Comparison of ENCODE assay signal across 7 cellular contexts in genomic region chr2:210577263-210578071, GRCh38.
DNase-seq lines count a peak whose midpoint lies in the region; ATAC-seq, FAIRE-seq and TF ChIP-seq lines count a peak whose summit lies in the region.

No MANE protein-coding gene starts in this region.

- FAIRE-seq in G401.6 (lab: Jason Lieb, UNC) = peak; percentile 88

- TF ChIP-seq CTCF in cardiac fibroblast (IDR thresholded peaks at IDR 0.05; ENCODE audit: low read depth, low read length) = peak; percentile 77

- DNase-seq in NCI-H69 (lab: John Stamatoyannopoulos, UW) = peak; percentile 50
- peak; percentile 68 to 69 for DNase-seq in cardiac fibroblast (ENCODE audit: low read depth in 2 of 2)
- peak; percentile 77 for DNase-seq in medulla oblongata (ENCODE audit: extremely low spot score)
- DNase-seq in activated gamma-delta T cell (lab: John Stamatoyannopoulos, UW) = no peak

- ATAC-seq in GM19438 (IDR thresholded peaks at IDR 0.05; ENCODE audit: low read depth, unreplicated experiment) (peak; percentile 87), HG03280 (IDR thresholded peaks at IDR 0.05; ENCODE audit: unreplicated experiment) (peak; percentile 86)

- no peak overlapping the region for H3K4me3 ChIP-seq in cardiac fibroblast (replicated peaks in 1 of 2; ENCODE audit: low read depth in 2 of 2, low read length in 2 of 2)
